ENCODE assay signal across 37 cellular contexts in the genomic region with DNA sequence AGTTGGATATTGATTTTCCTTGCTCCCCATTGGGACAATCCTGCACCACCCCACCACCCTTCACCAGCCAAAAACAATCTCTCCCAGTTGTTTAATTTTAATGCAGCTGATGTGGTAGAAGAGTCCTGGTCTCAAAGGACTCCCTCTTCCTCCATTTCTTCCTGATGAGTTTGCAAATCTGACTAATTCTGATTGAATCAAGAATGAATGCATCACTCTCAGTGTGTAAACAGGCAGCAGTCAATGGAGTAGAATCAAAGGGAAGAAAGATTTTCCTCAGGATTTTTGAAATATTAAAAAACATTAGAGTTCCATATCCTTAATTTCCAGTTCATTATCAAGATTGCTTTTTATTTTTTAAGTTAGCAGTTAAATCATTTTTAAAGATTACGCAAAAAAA. TPM values are rescaled to one million over a fixed set of nuclear protein-coding genes. Genes with fewer than 3 reads are reported as not detected.
"Had no signal": no experiment of that assay in that cellular context is flagged by ENCODE, and none has a peak within 500 bp of the region (broad histone marks: within the 10 kb centered on the region; RNA-seq: fewer than 3 reads in every experiment).

No MANE protein-coding gene starts in this region.

- H3K27ac ChIP-seq: adrenal gland, ascending aorta, body of pancreas, brain microvascular endothelial cell, breast epithelium, cardiac muscle cell had no signal

- DNase-seq: activated effector memory CD4-positive, alpha-beta T cell treated with anti-CD3 and anti-CD28 coated beads, Interleukin-2, amount 50 U/mL, for 16 hours; activated effector memory CD4-positive, alpha-beta T cell treated with Interleukin-2 at 50 U/mL for 16 hours; activated gamma-delta T cell; activated gamma-delta T cell treated with Interleukin-2 at 50 U/mL for 16 hours; activated naive CD4-positive, alpha-beta T cell; activated naive CD4-positive, alpha-beta T cell treated with anti-CD3 and anti-CD28 coated beads for 36 hours; activated naive CD4-positive, alpha-beta T cell treated with anti-CD3 and anti-CD28 coated beads, Interleukin-2, amount 10 ng/mL, durations not matched to agents 7 days and 5 days; activated naive CD4-positive, alpha-beta T cell treated with anti-CD3 and anti-CD28 coated beads, Interleukin-2, amount 50 U/mL, for 16 hours; activated naive CD4-positive, alpha-beta T cell treated with Interleukin-2 at 50 U/mL for 16 hours; activated naive CD8-positive, alpha-beta T cell treated with anti-CD3 and anti-CD28 coated beads for 36 hours; activated naive CD8-positive, alpha-beta T cell treated with anti-CD3 and anti-CD28 coated beads, Interleukin-2, amount 10 ng/mL, durations not matched to agents 7 days and 5 days; activated naive CD8-positive, alpha-beta T cell treated with anti-CD3 and anti-CD28 coated beads, Interleukin-2, amount 50 U/mL, for 24 hours; activated T-cell treated with anti-CD3 and anti-CD28 coated beads for 4 hours; activated T-cell treated with anti-CD3 and anti-CD28 coated beads, Interleukin-2, amount 50 U/mL, for 1 hour; activated T-cell treated with anti-CD3 and anti-CD28 coated beads, Interleukin-2, amount 50 U/mL, for 24 hours; activated T-cell treated with anti-CD3 and anti-CD28 coated beads, Interleukin-2, amount 50 U/mL, for 4 hours; activated T-cell treated with anti-CD3 and anti-CD28 coated beads, Interleukin-2, amount 50 U/mL, for 48 hours; activated T-cell treated with anti-CD3 and anti-CD28 coated beads, Interleukin-2, amount 50 U/mL, for 72 hours; adrenal gland; amniotic stem cell; amygdala; anterior cingulate cortex; aorta; body of pancreas; brain microvascular endothelial cell; caudate nucleus; central memory CD4-positive, alpha-beta T cell; cerebellar nuclear complex had no signal

- FAIRE-seq: astrocyte had no signal

- H3K9me3 ChIP-seq: adrenal gland, ascending aorta, body of pancreas, breast epithelium had no signal

- H3K27me3 ChIP-seq: ascending aorta, body of pancreas, brain microvascular endothelial cell, cardiac muscle cell had no signal

- H3K4me3 ChIP-seq: adrenal gland, ascending aorta, body of pancreas, breast epithelium, cardiac muscle cell had no signal

- H3K36me3 ChIP-seq: adrenal gland, ascending aorta, brain microvascular endothelial cell, breast epithelium, cardiac muscle cell had no signal

- H3K4me1 ChIP-seq: adrenal gland, ascending aorta, body of pancreas, breast epithelium had no signal

RNA-seq across cellular contexts. Expression of a gene that starts 54.0 kb away (rescaled TPM):
- total RNA-seq: activated naive CD4-positive, alpha-beta T cell treated with anti-CD3 and anti-CD28 coated beads for 36 hours; activated naive CD4-positive, alpha-beta T cell treated with anti-CD3 and anti-CD28 coated beads, Interleukin-2, amount 50 U/mL, for 72 hours; activated naive CD8-positive, alpha-beta T cell treated with anti-CD3 and anti-CD28 coated beads for 36 hours; activated T-helper 17 cell treated with anti-CD3 and anti-CD28 coated beads, Interleukin-2, amount 50 U/mL, for 72 hours; aorta; body of pancreas; breast epithelium; cardiac muscle cell; cardiac septum; cerebellum had no signal
- polyA plus RNA-seq: adipose tissue had no signal
